1 cellular context compared by ENCODE assay signal in genomic region chr2:38436227-38436664, GRCh38.
TF ChIP-seq lines count a peak whose summit lies in the region.

No MANE protein-coding gene starts in this region.

TF ChIP-seq in HepG2, 621 proteins besides CTCF, POLR2A, EP300 and RAD21 (continued from another document and continues in another):
- TF ChIP-seq HOMEZ (CRISPR knock-in tag; IDR thresholded peaks at IDR 0.05; ENCODE audit: low read depth) (peak; percentile 87), SALL1 (CRISPR knock-in tag; IDR thresholded peaks at IDR 0.05) (peak; percentile 95), THRA (CRISPR knock-in tag; IDR thresholded peaks at IDR 0.05; ENCODE audit: borderline replicate concordance) (peak; percentile 74; the same call in 1 of the 2 replicates), IKZF4 (CRISPR knock-in tag; IDR thresholded peaks at IDR 0.05; ENCODE audit: borderline replicate concordance, low read depth, not compliant biosample characterization) (no peak), ZFP90 (CRISPR knock-in tag; IDR thresholded peaks at IDR 0.05; ENCODE audit: borderline replicate concordance) (peak; percentile 48; the same call in 1 of the 2 replicates), ZNF629 (CRISPR knock-in tag; conservative IDR thresholded peaks at IDR 0.05) (peak; percentile 39), KDM5B (CRISPR knock-in tag; IDR thresholded peaks at IDR 0.05; ENCODE audit: borderline replicate concordance) (no peak), ZNF557 (CRISPR knock-in tag; IDR thresholded peaks at IDR 0.05) (no peak), ZNF746 (CRISPR knock-in tag; IDR thresholded peaks at IDR 0.05) (peak; percentile 84), UBTF (CRISPR knock-in tag; IDR thresholded peaks at IDR 0.05) (peak; percentile 39; the same call in 1 of the 2 replicates), ZSCAN20 (CRISPR knock-in tag; IDR thresholded peaks at IDR 0.05; ENCODE audit: borderline replicate concordance) (no peak), GZF1 (CRISPR knock-in tag; IDR thresholded peaks at IDR 0.05) (no peak), NKX3-1 (CRISPR knock-in tag; IDR thresholded peaks at IDR 0.05) (peak; percentile 34; the same call in 1 of the 2 replicates), IKZF5 (CRISPR knock-in tag; IDR thresholded peaks at IDR 0.05) (peak; percentile 78), EHMT2 (IDR thresholded peaks at IDR 0.05; ENCODE audit: borderline replicate concordance, low read depth, low read length) (peak; percentile 94), RBM39 (IDR thresholded peaks at IDR 0.05; ENCODE audit: low read depth, low read length, poor library complexity, severe bottlenecking) (no peak), MEIS2 (CRISPR knock-in tag; IDR thresholded peaks at IDR 0.05) (0 out of 2 replicates have a peak, but pooled peaks have one; percentile 42), RCOR2 (CRISPR knock-in tag; IDR thresholded peaks at IDR 0.05) (peak; percentile 52; the same call in 1 of the 2 replicates), ZNF335 (CRISPR knock-in tag; IDR thresholded peaks at IDR 0.05) (no peak), DZIP1 (CRISPR knock-in tag; IDR thresholded peaks at IDR 0.05) (no peak), ZNF773 (CRISPR knock-in tag; IDR thresholded peaks at IDR 0.05; ENCODE audit: borderline replicate concordance) (no peak), ZNF256 (CRISPR knock-in tag; conservative IDR thresholded peaks at IDR 0.05) (no peak), ARNTL (CRISPR knock-in tag; IDR thresholded peaks at IDR 0.05) (peak; percentile 79), REPIN1 (CRISPR knock-in tag; IDR thresholded peaks at IDR 0.05; ENCODE audit: borderline replicate concordance, low read depth) (peak; percentile 96), ZNF772 (CRISPR knock-in tag; IDR thresholded peaks at IDR 0.05) (peak; percentile 80; the same call in 1 of the 2 replicates), PPARG (CRISPR knock-in tag; conservative IDR thresholded peaks at IDR 0.05) (no peak), ZKSCAN1 (IDR thresholded peaks at IDR 0.05; ENCODE audit: low read length) (peak; percentile 89), HNF4A (CRISPR knock-in tag; IDR thresholded peaks at IDR 0.05) (peak; percentile 90), ZNF343 (CRISPR knock-in tag; IDR thresholded peaks at IDR 0.05) (no peak), ZNF382 (CRISPR knock-in tag; IDR thresholded peaks at IDR 0.05; ENCODE audit: borderline replicate concordance) (no peak), ZNF124 (CRISPR knock-in tag; IDR thresholded peaks at IDR 0.05) (0 out of 2 replicates have a peak, but pooled peaks have one; percentile 39), PRMT3 (CRISPR knock-in tag; IDR thresholded peaks at IDR 0.05; ENCODE audit: borderline replicate concordance, low read depth) (no peak), CEBPG (CRISPR knock-in tag; IDR thresholded peaks at IDR 0.05) (peak; percentile 92), MAFF (IDR thresholded peaks at IDR 0.05; ENCODE audit: low read depth, low read length) (no peak), TARDBP (CRISPR knock-in tag; IDR thresholded peaks at IDR 0.05) (peak; percentile 88), NR2F6 (IDR thresholded peaks at IDR 0.05) (peak; percentile 87), NR2F6 (CRISPR knock-in tag; IDR thresholded peaks at IDR 0.05) (peak; percentile 92), ZNF639 (CRISPR knock-in tag; conservative IDR thresholded peaks at IDR 0.05) (no peak), SPEN (CRISPR knock-in tag; IDR thresholded peaks at IDR 0.05; ENCODE audit: low read depth) (0 out of 2 replicates have a peak, but pooled peaks have one; percentile 44), KAT8 (CRISPR knock-in tag; IDR thresholded peaks at IDR 0.05) (peak; percentile 56; the same call in 1 of the 2 replicates), SRF (IDR thresholded peaks at IDR 0.05; ENCODE audit: low read depth, low read length) (0 out of 2 replicates have a peak, but pooled peaks have one; percentile 14), ZNF235 (CRISPR knock-in tag; IDR thresholded peaks at IDR 0.05; ENCODE audit: borderline replicate concordance) (no peak), ZNF709 (CRISPR knock-in tag; IDR thresholded peaks at IDR 0.05) (no peak), TGIF2 (CRISPR knock-in tag; IDR thresholded peaks at IDR 0.05) (peak; percentile 83; the same call in 1 of the 2 replicates), ZGPAT (CRISPR knock-in tag; IDR thresholded peaks at IDR 0.05) (peak; percentile 77), ARNT2 (CRISPR knock-in tag; IDR thresholded peaks at IDR 0.05; ENCODE audit: low read depth) (0 out of 2 replicates have a peak, but pooled peaks have one; percentile 59), SMAD3 (CRISPR knock-in tag; IDR thresholded peaks at IDR 0.05) (peak; percentile 57; the same call in 1 of the 2 replicates), NCOA5 (CRISPR knock-in tag; IDR thresholded peaks at IDR 0.05) (no peak), ZNF292 (CRISPR knock-in tag; IDR thresholded peaks at IDR 0.05; ENCODE audit: borderline replicate concordance, low read depth) (peak; percentile 94), POGK (CRISPR knock-in tag; conservative IDR thresholded peaks at IDR 0.05) (peak; percentile 80; the same call in 1 of the 2 replicates), ZNF747 (CRISPR knock-in tag; IDR thresholded peaks at IDR 0.05; ENCODE audit: borderline replicate concordance) (0 out of 2 replicates have a peak, but pooled peaks have one; percentile 38), SIX1 (CRISPR knock-in tag; IDR thresholded peaks at IDR 0.05; ENCODE audit: borderline replicate concordance) (0 out of 2 replicates have a peak, but pooled peaks have one; percentile 49)
